Comparison of ENCODE assay signal across 15 cellular contexts in the genomic region with DNA sequence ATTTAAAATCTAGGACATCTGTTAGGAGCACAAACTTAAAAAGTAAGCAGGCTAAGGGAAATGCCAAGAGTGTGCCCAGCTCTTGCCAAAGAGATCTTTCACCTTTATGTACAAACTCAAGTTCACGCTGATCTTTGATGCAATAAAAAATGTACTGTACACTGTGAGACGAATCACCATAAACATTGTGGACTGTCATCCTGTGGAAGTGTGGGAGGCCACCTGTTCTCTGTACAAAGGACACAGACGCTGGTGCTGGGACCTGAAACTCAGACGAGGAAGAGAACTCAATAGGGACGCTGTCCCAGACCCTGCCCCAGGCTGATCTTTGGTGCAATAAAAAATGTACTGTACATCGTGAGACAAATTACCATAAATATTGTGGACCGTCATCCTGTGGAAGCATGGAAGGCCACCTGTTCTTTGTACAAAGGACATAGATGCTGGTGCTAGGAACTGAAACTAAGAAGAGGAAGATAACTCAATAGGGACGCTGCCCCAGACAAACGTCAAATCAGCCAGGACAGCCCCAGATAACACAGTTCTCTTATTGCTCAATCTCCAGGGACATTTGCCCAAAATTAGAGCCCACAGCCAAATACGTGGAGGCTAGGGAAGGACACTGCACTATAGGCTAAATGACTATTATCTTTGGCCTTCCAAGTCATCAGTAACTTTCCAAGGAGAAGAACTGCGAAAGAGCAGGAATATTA.
DNase-seq lines count a peak whose midpoint lies in the region; ATAC-seq and TF ChIP-seq lines count a peak whose summit lies in the region.
"Had no signal": no experiment of that assay in that cellular context is flagged by ENCODE, and none has a peak within 500 bp of the region (broad histone marks: within the 10 kb centered on the region; RNA-seq: fewer than 3 reads in every experiment).

No MANE protein-coding gene starts in this region.

- TF ChIP-seq EP300 in upper lobe of left lung (IDR thresholded peaks at IDR 0.05) = no peak

- intact Hi-C loops in Right ventricle myocardium inferior (cut with DNase I) = no loop called here
- intact Hi-C loops in left ventricle myocardium inferior (cut with micrococcal nuclease) = no loop called here

- no peak for TF ChIP-seq POLR2A in upper lobe of left lung (IDR thresholded peaks at IDR 0.05)

- H3K4me3 ChIP-seq in left ventricle myocardium inferior (no peak overlapping the region), upper lobe of left lung (no peak overlapping the region), coronary artery (no peak overlapping the region)
- H3K4me3 ChIP-seq: A549, MG63 had no signal

- H3K4me1 ChIP-seq in left ventricle myocardium inferior (no peaks in the 10 kb centered on the region), upper lobe of left lung (peaks cover 0 to 7% (median 2%) of the 10 kb centered on the region in 4 donors)

- H3K27me3 ChIP-seq in left ventricle myocardium inferior (ENCODE audit: low read depth) (no peaks in the 10 kb centered on the region), layer of hippocampus (ENCODE audit: control insufficient read depth, insufficient read depth, low read length) (no peaks in the 10 kb centered on the region), upper lobe of left lung (no peaks in the 10 kb centered on the region)
- H3K27me3 ChIP-seq: MG63 had no signal

- in situ Hi-C loops in SK-MEL-5 (cut with HindIII; ENCODE audit: low pct_unique_long_range_greater_than_20kb, low sequenced_read_pairs) = no loop called here

- 54 to 67% methylated on average over 11 of the region's 11 CpGs for WGBS in upper lobe of left lung, 2 donors

- DNase-seq in Right ventricle myocardium inferior (ENCODE audit: missing footprints) (no peak), left ventricle myocardium inferior (no peak), SK-MEL-5 (ENCODE audit: low read depth, low spot score) (peak; percentile 39), upper lobe of left lung (peak in 1 of 2 donors; percentile 39), HuH-7.5 (ENCODE audit: low spot score) (no peak), COLO829 (ENCODE audit: low spot score) (no peak), coronary artery (ENCODE audit: low spot score) (no peak)
- DNase-seq: activated CD4-positive, alpha-beta T cell treated with anti-CD3 and anti-CD28 coated beads for 1 hour; activated effector memory CD4-positive, alpha-beta T cell treated with Interleukin-2 at 50 U/mL for 16 hours; MG63; naive thymus-derived CD8-positive, alpha-beta T cell; stimulated activated CD4-positive, alpha-beta T cell treated with anti-CD3 and anti-CD28 coated beads, Interleukin-2, amount 100 ng/mL, for 24 hours had no signal

- TF ChIP-seq CTCF in left ventricle myocardium inferior (IDR thresholded peaks at IDR 0.05; ENCODE audit: borderline replicate concordance) (no peak), upper lobe of left lung (IDR thresholded peaks at IDR 0.05) (no peak), coronary artery (IDR thresholded peaks at IDR 0.05) (no peak)

- no peaks in the 10 kb centered on the region for H3K9me3 ChIP-seq in left ventricle myocardium inferior (replicated peaks)
- no peaks in the 10 kb centered on the region for H3K9me3 ChIP-seq in upper lobe of left lung
- H3K9me3 ChIP-seq: A549, MG63 had no signal

- ATAC-seq in Right ventricle myocardium inferior (peak; percentile 59), upper lobe of left lung (ENCODE audit: low FRiP score in 2 of 2) (peak; percentile 30 to 80)
- ATAC-seq: A549; naive thymus-derived CD8-positive, alpha-beta T cell; Panc1 had no signal

- H3K27ac ChIP-seq in left ventricle myocardium inferior (replicated peaks) (no peak overlapping the region), layer of hippocampus (ENCODE audit: low read depth, low read length) (peak overlapping the region; percentile 23), upper lobe of left lung (no peak overlapping the region), coronary artery (no peak overlapping the region)

- H3K36me3 ChIP-seq in left ventricle myocardium inferior (no peaks in the 10 kb centered on the region), upper lobe of left lung (no peaks in the 10 kb centered on the region)
- H3K36me3 ChIP-seq: MG63 had no signal
